Comparison of ENCODE assay signal across 24 cellular contexts in the genomic region with DNA sequence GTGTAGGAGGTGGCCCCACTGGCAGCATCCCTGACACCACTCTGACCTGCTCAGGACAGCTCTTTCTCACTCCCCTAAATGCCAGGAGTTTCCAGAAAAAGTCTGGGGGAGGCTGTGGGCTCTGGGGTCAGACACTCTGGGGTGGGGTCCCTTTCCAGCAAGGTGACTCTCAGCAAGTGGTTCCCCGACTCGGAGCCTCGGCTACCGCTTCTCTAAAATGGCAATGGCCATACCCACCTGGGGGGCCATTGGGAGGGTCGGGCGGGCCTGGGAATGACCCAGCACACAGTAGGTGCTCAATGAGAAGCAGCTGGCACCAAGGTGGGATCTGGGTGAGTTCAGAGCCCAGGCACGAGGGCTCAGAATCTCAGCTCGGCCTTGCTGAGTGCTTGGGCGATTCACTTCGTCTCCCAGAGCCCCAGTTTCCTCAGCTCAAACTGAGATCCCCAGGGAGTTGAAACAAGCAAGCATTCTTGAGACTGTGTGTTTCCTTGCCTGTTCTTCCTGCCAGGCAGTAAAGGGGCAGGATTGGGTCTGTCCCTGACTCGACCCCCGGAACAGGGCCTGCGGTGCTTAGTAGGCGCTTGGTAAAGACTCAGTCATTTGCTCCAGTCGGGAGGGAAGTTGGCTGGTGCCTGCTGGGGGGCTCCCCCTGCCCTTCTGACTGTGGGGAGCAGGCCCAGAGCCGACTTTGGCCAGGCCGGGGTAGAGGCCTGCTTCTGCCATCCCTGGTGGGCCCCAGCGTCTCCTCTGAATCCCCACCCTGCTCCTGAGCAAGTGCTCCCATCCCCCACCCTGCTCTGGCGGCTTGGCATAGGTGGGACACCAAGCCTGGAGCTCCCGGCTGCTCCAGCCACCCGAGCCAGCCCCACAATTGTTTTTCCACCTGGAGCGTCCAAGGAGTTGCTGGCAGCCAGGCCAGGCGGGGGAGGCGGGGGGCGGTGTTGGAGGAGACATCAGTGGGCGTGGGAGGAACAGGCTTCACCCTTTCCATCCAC. TPM values are rescaled to one million over a fixed set of nuclear protein-coding genes. Genes with fewer than 3 reads are reported as not detected.
DNase-seq lines count a peak whose midpoint lies in the region; ATAC-seq and TF ChIP-seq lines count a peak whose summit lies in the region.
"Had no signal": no experiment of that assay in that cellular context is flagged by ENCODE, and none has a peak within 500 bp of the region (broad histone marks: within the 10 kb centered on the region; RNA-seq: fewer than 3 reads in every experiment).

No MANE protein-coding gene starts in this region.

- peak overlapping the region in 3 of 4 donors; percentile 8 to 75 (median 64) for H3K27ac ChIP-seq in esophagus squamous epithelium
- H3K27ac ChIP-seq in hepatocyte, result peak overlapping the region; percentile 27
- peak overlapping the region in 13 of 21 experiments; percentile 5 to 77 (median 44) for H3K27ac ChIP-seq in skin epidermis
- H3K27ac ChIP-seq: dorsolateral prefrontal cortex, neural progenitor cell, Peyer's patch, SK-N-MC had no signal

- H3K4me1 ChIP-seq in NT2/D1 (ENCODE audit: insufficient read depth, insufficient read length), result peaks cover 11% of the 10 kb centered on the region
- peaks cover 0 to 46% (median 18%) of the 10 kb centered on the region in 3 donors for H3K4me1 ChIP-seq in esophagus squamous epithelium
- H3K4me1 ChIP-seq in hepatocyte (ENCODE audit: insufficient read depth), result peaks cover 12% of the 10 kb centered on the region
- H3K4me1 ChIP-seq: adrenal gland, Peyer's patch had no signal

- H3K4me3 ChIP-seq in NT2/D1 (ENCODE audit: insufficient read length, low read depth) (no peak overlapping the region), esophagus squamous epithelium (no peak overlapping the region), hepatocyte (no peak overlapping the region), skin epidermis (no peak overlapping the region)
- H3K4me3 ChIP-seq: adrenal gland, dorsolateral prefrontal cortex, neural progenitor cell, Peyer's patch, SK-N-MC had no signal

- H3K4me2 ChIP-seq in hepatocyte, result no peak overlapping the region
- H3K4me2 ChIP-seq: neural progenitor cell had no signal

- no peaks in the 10 kb centered on the region for H3K36me3 Mint-ChIP-seq in effector memory CD8-positive, alpha-beta T cell (ENCODE audit: insufficient read depth)
- H3K36me3 Mint-ChIP-seq: neural progenitor cell, WTC11 had no signal

- H3K27me3 Mint-ChIP-seq in effector memory CD8-positive, alpha-beta T cell, result peaks cover 6 to 19% of the 10 kb centered on the region in 2 donors
- H3K27me3 Mint-ChIP-seq: CD4-positive, alpha-beta T cell had no signal

- no peaks in the 10 kb centered on the region for H3K9me3 Mint-ChIP-seq in effector memory CD8-positive, alpha-beta T cell
- H3K9me3 Mint-ChIP-seq: CD4-positive, alpha-beta T cell; neural progenitor cell; T-helper 2 cell treated with Interferon-gamma antibody and Interleukin-4, amounts not matched to agents 5 μg/mL and 100 μg/mL, for 36 hours had no signal

- no peaks in the 10 kb centered on the region for H3K36me3 ChIP-seq in NT2/D1 (ENCODE audit: insufficient read depth, insufficient read length, low read length)
- no peaks in the 10 kb centered on the region for H3K36me3 ChIP-seq in esophagus squamous epithelium
- H3K36me3 ChIP-seq in hepatocyte (replicated peaks; ENCODE audit: insufficient read depth, low read depth), result no peaks in the 10 kb centered on the region
- H3K36me3 ChIP-seq: adrenal gland, neural progenitor cell, Peyer's patch had no signal

- H3K4me1 Mint-ChIP-seq in effector memory CD8-positive, alpha-beta T cell (ENCODE audit: low read depth in 2 of 2), result no peaks in the 10 kb centered on the region

- no peak for DNase-seq in NT2/D1 (ENCODE audit: low read depth, low spot score)
- DNase-seq in esophagus squamous epithelium (lab: John Stamatoyannopoulos, UW), result no peak
- no peak for DNase-seq in hepatocyte (ENCODE audit: low spot score)
- DNase-seq in SW480 (ENCODE audit: low spot score), result no peak
- no peak for DNase-seq in activated naive CD4-positive, alpha-beta T cell (lab: John Stamatoyannopoulos, UW)
- DNase-seq in effector memory CD8-positive, alpha-beta T cell, result no peak
- DNase-seq: activated CD4-positive, alpha-beta T cell treated with anti-CD3 and anti-CD28 coated beads, Interleukin-2, amount 50 U/mL, for 48 hours; activated gamma-delta T cell; adrenal gland; CD4-positive, alpha-beta T cell; DMS53; dorsolateral prefrontal cortex; KG1; NCI-H187; Peyer's patch; stimulated activated CD4-positive, alpha-beta T cell treated with anti-CD3 and anti-CD28 coated beads, Interleukin-15, amount 100 ng/mL, for 24 hours had no signal

- no peaks in the 10 kb centered on the region for H3K79me2 ChIP-seq in hepatocyte

- no peaks in the 10 kb centered on the region for H3K27me3 ChIP-seq in NT2/D1 (ENCODE audit: insufficient read depth, insufficient read length)
- H3K27me3 ChIP-seq in esophagus squamous epithelium, result peaks cover 0 to 17% (median 0%) of the 10 kb centered on the region in 4 donors
- no peaks in the 10 kb centered on the region for H3K27me3 ChIP-seq in hepatocyte
- H3K27me3 ChIP-seq: adrenal gland, dorsolateral prefrontal cortex, neural progenitor cell, Peyer's patch had no signal

- no peaks in the 10 kb centered on the region for H3K9me3 ChIP-seq in NT2/D1 (ENCODE audit: insufficient read depth, low read length)
- H3K9me3 ChIP-seq in esophagus squamous epithelium, result no peaks in the 10 kb centered on the region
- no peaks in the 10 kb centered on the region for H3K9me3 ChIP-seq in hepatocyte (ENCODE audit: low read depth)
- H3K9me3 ChIP-seq: adrenal gland, Peyer's patch had no signal

- H3K4me3 Mint-ChIP-seq in effector memory CD8-positive, alpha-beta T cell, result no peak overlapping the region
- H3K4me3 Mint-ChIP-seq: CD4-positive, alpha-beta T cell; neural progenitor cell; T-helper 2 cell treated with Interferon-gamma antibody and Interleukin-4, amounts not matched to agents 5 μg/mL and 100 μg/mL, for 36 hours; WTC11 had no signal

- WGBS in esophagus squamous epithelium, 2 donors, result 84 to 100% methylated on average over 1 to 7 of the region's 26 CpGs
- WGBS in hepatocyte (ENCODE audit: low lambda C conversion rate, missing lambda C conversion rate), result 90% methylated on average over 26 of the region's 26 CpGs

- no peak for TF ChIP-seq CTCF in esophagus squamous epithelium (IDR thresholded peaks at IDR 0.05)
- TF ChIP-seq CTCF in hepatocyte (IDR thresholded peaks at IDR 0.05; ENCODE audit: poor library complexity), result no peak

- intact Hi-C loops in esophagus squamous epithelium (cut with DNase I), result no loop called here

- no peaks in the 10 kb centered on the region for H3K9me2 ChIP-seq in hepatocyte (replicated peaks; ENCODE audit: insufficient read depth)

- no peak for ATAC-seq in GM18867 (IDR thresholded peaks at IDR 0.05; ENCODE audit: unreplicated experiment)
- ATAC-seq in effector memory CD8-positive, alpha-beta T cell (replicated peaks), result no peak
- ATAC-seq: left lobe of liver, WTC11 had no signal

- H3K27ac Mint-ChIP-seq in effector memory CD8-positive, alpha-beta T cell, result no peak overlapping the region
- H3K27ac Mint-ChIP-seq: CD4-positive, alpha-beta T cell; neural progenitor cell; WTC11 had no signal

- no peaks in the 10 kb centered on the region for H4K20me1 ChIP-seq in hepatocyte (ENCODE audit: insufficient read depth, poor library complexity, severe bottlenecking)

- no peak overlapping the region for H2AFZ ChIP-seq in hepatocyte
- H2AFZ ChIP-seq: neural progenitor cell had no signal

- H3K9ac ChIP-seq in NT2/D1 (ENCODE audit: insufficient read length, low read depth), result peak overlapping the region; percentile 57
- H3K9ac ChIP-seq: neural progenitor cell had no signal

- no peak for TF ChIP-seq POLR2A in esophagus squamous epithelium (IDR thresholded peaks at IDR 0.05)

RNA-seq across cellular contexts. Expression of gene FBLN2, which starts 32.8 kb away (rescaled TPM):
- total RNA-seq in esophagus squamous epithelium (100 to 1,000 TPM in 1 of 4 donors, 10 to 100 TPM in 2, 1 to 10 TPM in 1; 6.3 to 122 (median 25.7) TPM), hepatocyte (73.8 and 75.8 TPM in 2 replicates)
- 76.2 and 85.6 TPM in 2 replicates for polyA plus RNA-seq in hepatocyte
- total RNA-seq: H4 had no signal

RNA-seq across cellular contexts. Expression of gene HDAC11, which starts 36.0 kb away (rescaled TPM):
- 10 to 100 TPM in 3 of 4 donors, 1 to 10 TPM in 1; 8.1 to 25.4 (median 12.3) TPM for total RNA-seq in esophagus squamous epithelium
- total RNA-seq in hepatocyte, result 8.1 and 8.4 TPM in 2 replicates
- polyA plus RNA-seq in hepatocyte, result 12.3 and 17.2 TPM in 2 replicates
